Comparison of ENCODE assay signal across 20 cellular contexts in genomic region chr14:50051106-50051505, GRCh38.
DNase-seq lines count a peak whose midpoint lies in the region; ATAC-seq and TF ChIP-seq lines count a peak whose summit lies in the region.
"Had no signal": no experiment of that assay in that cellular context is flagged by ENCODE, and none has a peak within 500 bp of the region (broad histone marks: within the 10 kb centered on the region; RNA-seq: fewer than 3 reads in every experiment).

No MANE protein-coding gene starts in this region.

- H3K56ac ChIP-seq in IMR-90 (ENCODE audit: extremely low read depth, insufficient read depth, low read length), result no peak overlapping the region

- H2BK20ac ChIP-seq in IMR-90 (ENCODE audit: low read depth, low read length), result no peak overlapping the region

- H3K36me3 ChIP-seq in IMR-90 (ENCODE audit: control insufficient read depth, insufficient read depth, low read length), result no peaks in the 10 kb centered on the region
- H3K36me3 ChIP-seq: HAP-1 had no signal

- H3K9me3 ChIP-seq in IMR-90 (ENCODE audit: control insufficient read depth, insufficient read depth, low read length), result no peaks in the 10 kb centered on the region
- H3K9me3 ChIP-seq: HAP-1 had no signal

- H3K9me1 ChIP-seq in IMR-90 (ENCODE audit: insufficient read depth, low read length), result no peaks in the 10 kb centered on the region

- H3K4ac ChIP-seq in IMR-90 (ENCODE audit: low read depth, low read length), result no peak overlapping the region

- CTCF ChIA-PET in IMR-90 (lab: Yijun Ruan, JAX), result no interaction called here
- CTCF ChIA-PET in activated naive CD4-positive, alpha-beta T cell treated with anti-CD3 and anti-CD28 coated beads, Interleukin-2, amount 10 ng/mL, durations not matched to agents 7 days and 5 days (lab: Charles Lee), result interaction anchor here (0.6 kb wide), 1 partner anchor 172 kb away, joined by 4 read pairs; no protein-coding TSS in a partner anchor

- intact Hi-C loops in IMR-90 (cut with micrococcal nuclease), result no loop called here

- DNase-seq in EH (ENCODE audit: low read depth) (peak; percentile 54), IMR-90 (no peak), chondrocyte (ENCODE audit: low spot score) (peak; percentile 43), neural crest cell (ENCODE audit: low read depth, low spot score) (no peak)
- DNase-seq in activated naive CD4-positive, alpha-beta T cell treated with anti-CD3 and anti-CD28 coated beads, Interleukin-2, amount 50 U/mL, for 16 hours, result no peak
- no peak for DNase-seq in activated naive CD4-positive, alpha-beta T cell treated with anti-CD3 and anti-CD28 coated beads, Interleukin-2, amount 10 ng/mL, durations not matched to agents 7 days and 5 days
- no peak for DNase-seq in stimulated activated CD4-positive, alpha-beta T cell treated with anti-CD3 and anti-CD28 coated beads, Interleukin-1b, Interleukin-23, amount 100 ng/mL, for 48 hours
- no peak for DNase-seq in T-helper 2 cell treated with Interferon-gamma antibody and Interleukin-4, amounts not matched to agents 5 μg/mL and 100 μg/mL, for 36 hours (ENCODE audit: low spot score)
- DNase-seq: ACHN; C1 segment of cervical spinal cord; CD4-positive, alpha-beta memory T cell; COR-L47; DMS153; DMS79 treated with DMSO at 0.1 percent for 48 hours; GOT3 had no signal

- H3K18ac ChIP-seq in IMR-90 (ENCODE audit: low read depth, low read length), result no peak overlapping the region

- H4K20me1 ChIP-seq in IMR-90 (ENCODE audit: insufficient read depth, low read length), result no peaks in the 10 kb centered on the region

- H2AK9ac ChIP-seq in IMR-90 (replicated peaks; ENCODE audit: low read depth, low read length, poor library complexity), result no peak overlapping the region

- WGBS in IMR-90 (ENCODE audit: extremely low coverage in 2 of 2, insufficient read length in 1 of 2), 2 experiments, result 96% methylated on average over 11 of the region's 12 CpGs; no CpG with 5 or more reads in 1 of the 2 experiments

- H4K5ac ChIP-seq in IMR-90 (ENCODE audit: low read depth, low read length), result no peak overlapping the region

- H2BK120ac ChIP-seq in IMR-90 (ENCODE audit: low read depth, low read length), result no peak overlapping the region

- H3K4me1 Mint-ChIP-seq in chondrocyte (ENCODE audit: low read depth) (peaks cover 12% of the 10 kb centered on the region), neural crest cell (peaks cover 4% of the 10 kb centered on the region)
- peaks cover 38% of the 10 kb centered on the region for H3K4me1 Mint-ChIP-seq in activated naive CD4-positive, alpha-beta T cell treated with anti-CD3 and anti-CD28 coated beads, Interleukin-2, amount 10 ng/mL, durations not matched to agents 7 days and 5 days
- H3K4me1 Mint-ChIP-seq in T-helper 2 cell treated with Interferon-gamma antibody and Interleukin-4, amounts not matched to agents 5 μg/mL and 100 μg/mL, for 36 hours (ENCODE audit: low read depth), result peaks cover 20% of the 10 kb centered on the region

- H4K8ac ChIP-seq in IMR-90 (ENCODE audit: low read depth in 2 of 2, low read length in 2 of 2), result no peak overlapping the region

- H4K91ac ChIP-seq in IMR-90 (ENCODE audit: insufficient read depth, low read depth, low read length), result no peak overlapping the region

- TF ChIP-seq CTCF in IMR-90 (conservative IDR thresholded peaks at IDR 0.05; ENCODE audit: low read depth, low read length) (no peak), chondrocyte (IDR thresholded peaks at IDR 0.05) (no peak), neural crest cell (conservative IDR thresholded peaks at IDR 0.05) (no peak)

- H3K79me1 ChIP-seq in IMR-90 (ENCODE audit: low read depth in 1 of 2, low read length in 2 of 2), result no peaks in the 10 kb centered on the region

- no peak for TF ChIP-seq RAD21 in IMR-90 (IDR thresholded peaks at IDR 0.05; ENCODE audit: low read length)

- no peak overlapping the region for H3K27ac Mint-ChIP-seq in chondrocyte (ENCODE audit: unreplicated experiment)
- peak overlapping the region; percentile 67 for H3K27ac Mint-ChIP-seq in neural crest cell (ENCODE audit: unreplicated experiment)
- H3K27ac Mint-ChIP-seq in activated naive CD4-positive, alpha-beta T cell treated with anti-CD3 and anti-CD28 coated beads, Interleukin-2, amount 10 ng/mL, durations not matched to agents 7 days and 5 days, result no peak overlapping the region
- no peak overlapping the region for H3K27ac Mint-ChIP-seq in T-helper 2 cell treated with Interferon-gamma antibody and Interleukin-4, amounts not matched to agents 5 μg/mL and 100 μg/mL, for 36 hours

- H3K23ac ChIP-seq in IMR-90 (ENCODE audit: low read depth, low read length), result no peak overlapping the region

- H3K4me3 ChIP-seq in IMR-90 (ENCODE audit: insufficient read depth, low read depth, low read length), result no peak overlapping the region
- H3K4me3 ChIP-seq: GM12878, HAP-1, K562 had no signal

- no peak overlapping the region for H2BK5ac ChIP-seq in IMR-90 (ENCODE audit: low read depth, low read length, poor library complexity, severe bottlenecking)

- no peak overlapping the region for H3K27ac ChIP-seq in IMR-90 (ENCODE audit: insufficient read depth, low read length)
- H3K27ac ChIP-seq: HL-60 had no signal

- BruUV-seq in IMR-90 (replicated peaks; lab: Mats Ljungman, UMichigan), result no TSS peak

- ATAC-seq in IMR-90 (ENCODE audit: low read depth), result no peak
- ATAC-seq: GM12878 had no signal

- 0 out of 2 replicates have a peak overlapping the region, but pooled peaks have one; percentile 26 for H2AK5ac ChIP-seq in IMR-90 (ENCODE audit: low read depth, low read length)

- H3K4me2 ChIP-seq in IMR-90 (ENCODE audit: low read depth, low read length), result no peak overlapping the region

- no peak overlapping the region for H3K4me3 Mint-ChIP-seq in chondrocyte (ENCODE audit: unreplicated experiment)
- H3K4me3 Mint-ChIP-seq in neural crest cell, result no peak overlapping the region
- no peak overlapping the region for H3K4me3 Mint-ChIP-seq in activated naive CD4-positive, alpha-beta T cell treated with anti-CD3 and anti-CD28 coated beads, Interleukin-2, amount 10 ng/mL, durations not matched to agents 7 days and 5 days
- no peak overlapping the region for H3K4me3 Mint-ChIP-seq in T-helper 2 cell treated with Interferon-gamma antibody and Interleukin-4, amounts not matched to agents 5 μg/mL and 100 μg/mL, for 36 hours
- H3K4me3 Mint-ChIP-seq: B cell; CD4-positive, alpha-beta memory T cell had no signal

- H3K36me3 Mint-ChIP-seq in chondrocyte (ENCODE audit: low read depth) (peaks cover under 1% of the 10 kb centered on the region), neural crest cell (ENCODE audit: low read depth) (no peaks in the 10 kb centered on the region)
- H3K36me3 Mint-ChIP-seq in activated naive CD4-positive, alpha-beta T cell treated with anti-CD3 and anti-CD28 coated beads, Interleukin-2, amount 10 ng/mL, durations not matched to agents 7 days and 5 days, result peaks cover 44% of the 10 kb centered on the region
- H3K36me3 Mint-ChIP-seq in T-helper 2 cell treated with Interferon-gamma antibody and Interleukin-4, amounts not matched to agents 5 μg/mL and 100 μg/mL, for 36 hours (ENCODE audit: low read depth), result peaks cover 12% of the 10 kb centered on the region

- H2BK15ac ChIP-seq in IMR-90 (ENCODE audit: low read depth, low read length), result no peak overlapping the region; the same call in 2 of the 3 replicates

- in situ Hi-C loops in IMR-90 (cut with MboI; ENCODE audit: low sequenced_read_pairs), result no loop called here

- H2AFZ ChIP-seq in IMR-90 (replicated peaks; ENCODE audit: low read length, poor library complexity), result no peak overlapping the region

- dilution Hi-C loops in IMR-90 (cut with HindIII; ENCODE audit: low sequenced_read_pairs, unreplicated experiment), result no loop called here

- no peak overlapping the region for H3K14ac ChIP-seq in IMR-90 (replicated peaks; ENCODE audit: low read depth, low read length)

- no peaks in the 10 kb centered on the region for H3K27me3 Mint-ChIP-seq in chondrocyte (ENCODE audit: low read depth)
- no peaks in the 10 kb centered on the region for H3K27me3 Mint-ChIP-seq in neural crest cell (ENCODE audit: low read depth)
- H3K27me3 Mint-ChIP-seq in activated naive CD4-positive, alpha-beta T cell treated with anti-CD3 and anti-CD28 coated beads, Interleukin-2, amount 10 ng/mL, durations not matched to agents 7 days and 5 days, result no peaks in the 10 kb centered on the region
- no peaks in the 10 kb centered on the region for H3K27me3 Mint-ChIP-seq in T-helper 2 cell treated with Interferon-gamma antibody and Interleukin-4, amounts not matched to agents 5 μg/mL and 100 μg/mL, for 36 hours (ENCODE audit: low read depth)
- H3K27me3 Mint-ChIP-seq: B cell; CD4-positive, alpha-beta memory T cell had no signal

- TF ChIP-seq POLR2A in IMR-90 (IDR thresholded peaks at IDR 0.05; ENCODE audit: low read depth, low read length), result no peak

- POLR2A ChIA-PET in IMR-90 (lab: Charles Lee; ENCODE audit: unreplicated experiment), result interaction anchor here (0.6 kb wide), 1 partner anchor 15 kb away, joined by 3 read pairs; no protein-coding TSS in a partner anchor

- no peak overlapping the region for H3K9ac ChIP-seq in IMR-90 (ENCODE audit: low read depth, low read length)

- no peaks in the 10 kb centered on the region for H3K9me3 Mint-ChIP-seq in chondrocyte (ENCODE audit: low read depth)
- H3K9me3 Mint-ChIP-seq in neural crest cell, result no peaks in the 10 kb centered on the region
- H3K9me3 Mint-ChIP-seq in activated naive CD4-positive, alpha-beta T cell treated with anti-CD3 and anti-CD28 coated beads, Interleukin-2, amount 10 ng/mL, durations not matched to agents 7 days and 5 days, result peaks cover under 1% of the 10 kb centered on the region
- H3K9me3 Mint-ChIP-seq in T-helper 2 cell treated with Interferon-gamma antibody and Interleukin-4, amounts not matched to agents 5 μg/mL and 100 μg/mL, for 36 hours, result no peaks in the 10 kb centered on the region

- 0 out of 2 replicates have a peak, but pooled peaks cover 3% of the 10 kb centered on the region for H3K4me1 ChIP-seq in IMR-90 (ENCODE audit: control insufficient read depth, insufficient read depth, low read length)
- H3K4me1 ChIP-seq: HAP-1 had no signal

- H3K27me3 ChIP-seq in IMR-90 (ENCODE audit: control insufficient read depth, insufficient read depth, low read length), result no peaks in the 10 kb centered on the region

TF ChIP-seq in IMR-90, 13 proteins besides CTCF, POLR2A, EP300 and RAD21 (continues in another document):
- TF ChIP-seq MAFK (IDR thresholded peaks at IDR 0.05; ENCODE audit: low read depth, low read length) (no peak), CHD1 (IDR thresholded peaks at IDR 0.05; ENCODE audit: low read depth, low read length) (no peak), BHLHE40 (IDR thresholded peaks at IDR 0.05; ENCODE audit: low read depth, low read length) (no peak), ELK1 (IDR thresholded peaks at IDR 0.05; ENCODE audit: borderline replicate concordance, low read depth, low read length) (no peak)

Comparison
In these comparisons a context has a peak if more than half of its experiments do, and no peak if none do; other contexts are left out.
1. DNase-seq: peak in EH (single experiment) and chondrocyte (single experiment); none in IMR-90 (single experiment), neural crest cell (single experiment), activated naive CD4-positive, alpha-beta T cell treated with anti-CD3 and anti-CD28 coated beads, Interleukin-2, amount 50 U/mL, for 16 hours (single experiment), activated naive CD4-positive, alpha-beta T cell treated with anti-CD3 and anti-CD28 coated beads, Interleukin-2, amount 10 ng/mL, durations not matched to agents 7 days and 5 days (single experiment), stimulated activated CD4-positive, alpha-beta T cell treated with anti-CD3 and anti-CD28 coated beads, Interleukin-1b, Interleukin-23, amount 100 ng/mL, for 48 hours (single experiment) and T-helper 2 cell treated with Interferon-gamma antibody and Interleukin-4, amounts not matched to agents 5 μg/mL and 100 μg/mL, for 36 hours (single experiment).